19 cellular contexts compared by ENCODE assay signal in the genomic region with DNA sequence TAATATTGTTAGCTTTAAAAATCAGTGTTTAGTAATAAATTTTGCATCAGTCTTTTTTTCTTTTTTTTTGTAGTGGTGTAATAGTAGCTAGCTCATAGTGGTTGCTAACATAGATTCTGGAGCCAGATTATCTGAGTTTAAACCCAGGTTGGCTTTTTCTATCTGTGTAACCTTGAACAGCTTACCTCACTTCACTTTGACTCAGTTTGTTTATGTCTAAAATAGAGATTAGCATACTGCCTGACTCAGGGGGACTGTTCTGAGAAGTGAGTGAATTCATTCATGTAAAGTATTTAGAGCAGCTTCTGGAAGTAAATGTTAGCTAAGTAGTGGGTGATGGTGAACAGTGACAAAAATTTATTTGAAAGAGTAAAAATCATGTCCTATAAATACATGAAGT. TPM values are rescaled to one million over a fixed set of nuclear protein-coding genes. Genes with fewer than 3 reads are reported as not detected.
DNase-seq lines count a peak whose midpoint lies in the region; ATAC-seq, FAIRE-seq and TF ChIP-seq lines count a peak whose summit lies in the region.
"Had no signal": no experiment of that assay in that cellular context is flagged by ENCODE, and none has a peak within 500 bp of the region (broad histone marks: within the 10 kb centered on the region; RNA-seq: fewer than 3 reads in every experiment).

No MANE protein-coding gene starts in this region.

- intact Hi-C loops in pancreas (cut with DNase I), result no loop called here

- H3K36me3 ChIP-seq in pancreas, result peaks cover 0 to 2% (median 0%) of the 10 kb centered on the region in 3 donors

- TF ChIP-seq CTCF in choroid plexus epithelial cell (conservative IDR thresholded peaks at IDR 0.05; ENCODE audit: low read depth, low read length) (no peak), pancreas (IDR thresholded peaks at IDR 0.05) (no peak)

- peak; percentile 13 for FAIRE-seq in pancreas (lab: Jason Lieb, UNC)
- FAIRE-seq: GM18507 had no signal

- H3K9me3 ChIP-seq in pancreas, result no peaks in the 10 kb centered on the region
- H3K9me3 ChIP-seq: esophagus squamous epithelium had no signal

- H3K4me1 ChIP-seq in pancreas, result peaks cover 13 to 40% (median 16%) of the 10 kb centered on the region in 3 donors

- no peaks in the 10 kb centered on the region for H3K27me3 ChIP-seq in pancreas
- H3K27me3 ChIP-seq: esophagus squamous epithelium had no signal

- H3K4me3 ChIP-seq in choroid plexus epithelial cell (ENCODE audit: low read depth, low read length) (no peak overlapping the region), pancreas (no peak overlapping the region)
- H3K4me3 ChIP-seq: esophagus squamous epithelium, PC-9 had no signal

- peak; percentile 3 for DNase-seq in Daoy (ENCODE audit: low read depth)
- DNase-seq in NCI-H226, result peak; percentile 29
- DNase-seq in choroid plexus epithelial cell (ENCODE audit: low read depth), result peak; percentile 59
- DNase-seq in pancreas, result no peak
- no peak for DNase-seq in NCI-H526 (lab: John Stamatoyannopoulos, UW)
- no peak for DNase-seq in OCI-M2 (lab: John Stamatoyannopoulos, UW; ENCODE audit: unreplicated experiment)
- DNase-seq in occipital lobe (lab: John Stamatoyannopoulos, UW), result no peak
- DNase-seq: activated naive CD4-positive, alpha-beta T cell treated with anti-CD3 and anti-CD28 coated beads for 36 hours; esophagus squamous epithelium; hypothalamus; left colon; naive B cell; NCI-H1930; NCI-H526 treated with DMSO at 0.1 percent for 48 hours; PC-9; stimulated activated CD4-positive, alpha-beta T cell treated with anti-CD3 and anti-CD28 coated beads, Interleukin-2, amount 100 ng/mL, for 48 hours; stimulated activated CD8-positive, alpha-beta memory T cell treated with anti-CD3 and anti-CD28 coated beads, Interleukin-4, amount 100 ng/mL, for 48 hours had no signal

- peak overlapping the region in 1 of 4 donors; percentile 19 for H3K27ac ChIP-seq in pancreas
- H3K27ac ChIP-seq: PC-9 had no signal

- ATAC-seq in pancreas (peak; percentile 86 to 96 (median 87)), GM21526 (IDR thresholded peaks at IDR 0.05; ENCODE audit: low FRiP score, unreplicated experiment) (no peak)
- ATAC-seq: left colon had no signal

RNA-seq across cellular contexts. Expression of a gene that starts 32.9 kb away (rescaled TPM):
- total RNA-seq in Daoy (2014; rRNA removed; shearing (Covaris generic)), result 1.1 and 3.3 TPM in 2 replicates
- total RNA-seq in pancreas (1 to 10 TPM; 5.3 to 9.2 (median 6.8) TPM), occipital lobe (32.8 TPM)
- 1 to 10 TPM; 1.7 to 3.9 TPM for polyA plus RNA-seq in pancreas

Comparison
In these comparisons a context has a peak if more than half of its experiments do, and no peak if none do; other contexts are left out.
1. DNase-seq: peak in Daoy (single experiment), NCI-H226 (single experiment) and choroid plexus epithelial cell (single experiment); none in pancreas (0 of 6), NCI-H526 (0 of 2), OCI-M2 (single experiment) and occipital lobe (single experiment).